15 cellular contexts compared by ENCODE assay signal in the genomic region with DNA sequence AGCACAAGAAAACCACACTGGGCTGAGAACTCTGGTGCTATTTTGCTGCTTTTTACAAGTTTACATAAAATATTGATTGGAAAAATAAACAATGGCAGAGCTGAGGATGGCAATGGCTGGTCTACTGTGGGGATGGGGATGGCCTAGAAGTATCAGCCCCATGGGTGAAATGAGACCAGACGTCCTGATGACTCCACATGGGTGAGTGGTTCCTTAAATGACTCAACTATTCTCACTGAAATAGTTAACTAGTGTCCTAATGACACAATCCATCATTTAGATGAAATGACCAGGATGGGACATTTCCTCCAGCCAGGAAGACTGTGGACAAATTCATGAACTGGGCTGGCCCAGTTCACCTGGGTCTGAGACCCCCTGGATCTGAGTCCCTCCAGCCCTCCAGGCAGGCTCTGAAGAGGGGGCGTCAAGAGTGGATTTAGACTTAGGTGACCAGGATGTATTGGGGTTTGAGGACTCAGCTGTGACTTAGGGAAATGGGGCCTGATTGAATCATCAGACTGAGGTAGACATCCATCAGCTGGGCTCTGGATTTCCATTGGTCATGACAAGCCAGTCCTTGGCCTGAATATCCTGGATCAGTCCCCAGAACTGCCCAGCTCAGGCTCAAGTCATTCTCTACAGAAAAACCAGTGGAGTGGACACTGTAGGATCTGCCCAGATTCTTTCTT.
"Had no signal": no experiment of that assay in that cellular context is flagged by ENCODE, and none has a peak within 500 bp of the region (broad histone marks: within the 10 kb centered on the region; RNA-seq: fewer than 3 reads in every experiment).

No MANE protein-coding gene starts in this region.

- H3K4me3 ChIP-seq: adrenal gland, lower lobe of right lung, sigmoid colon, upper lobe of right lung had no signal

- H3K36me3 Mint-ChIP-seq: activated naive CD4-positive, alpha-beta T cell treated with anti-CD3 and anti-CD28 coated beads, Interleukin-2, amount 50 U/mL, for 24 hours; natural killer cell treated with Interleukin-12 subunit alpha and Interleukin-12 subunit beta and Interleukin-15 and Interleukin-18, amount 100 ng/mL, for 72 hours; stimulated activated naive B cell treated with anti-CD40 and anti-IgM and Interleukin-4, amounts not matched to agents 10 μg/mL and 1 μg/mL and 100 μg/mL, for 72 hours had no signal

- H3K27ac Mint-ChIP-seq: activated B cell treated with CpG ODN at 0.5 μM for 24 hours; activated naive CD4-positive, alpha-beta T cell treated with anti-CD3 and anti-CD28 coated beads, Interleukin-2, amount 50 U/mL, for 24 hours; activated T-cell treated with anti-CD3 and anti-CD28 coated beads, Interleukin-2, amount 50 U/mL, for 72 hours; dendritic cell treated with granulocyte-macrophage colony-stimulating factor and Interleukin-4, amounts not matched to agents 40 ng/mL and 50 ng/mL, for 4 days; stimulated activated naive B cell treated with anti-CD40 and anti-IgM and Interleukin-4, amounts not matched to agents 10 μg/mL and 1 μg/mL and 100 μg/mL, for 72 hours had no signal

- H3K4me1 ChIP-seq: adrenal gland, lower lobe of right lung, sigmoid colon, upper lobe of right lung had no signal

- H3K27me3 ChIP-seq: adrenal gland, sigmoid colon had no signal

- H3K9me3 ChIP-seq: adrenal gland, lower lobe of right lung, sigmoid colon, upper lobe of right lung had no signal

- H3K9me3 Mint-ChIP-seq: activated B cell treated with CpG ODN at 0.5 μM for 24 hours; activated naive CD4-positive, alpha-beta T cell treated with anti-CD3 and anti-CD28 coated beads, Interleukin-2, amount 50 U/mL, for 24 hours; activated T-cell treated with anti-CD3 and anti-CD28 coated beads, Interleukin-2, amount 50 U/mL, for 72 hours; dendritic cell treated with granulocyte-macrophage colony-stimulating factor and Interleukin-4, amounts not matched to agents 40 ng/mL and 50 ng/mL, for 4 days; natural killer cell treated with Interleukin-12 subunit alpha and Interleukin-12 subunit beta and Interleukin-15 and Interleukin-18, amount 100 ng/mL, for 72 hours; stimulated activated naive B cell treated with anti-CD40 and anti-IgM and Interleukin-4, amounts not matched to agents 10 μg/mL and 1 μg/mL and 100 μg/mL, for 72 hours had no signal

- H3K27ac ChIP-seq: adrenal gland, lower lobe of right lung, sigmoid colon, upper lobe of right lung had no signal

- H3K36me3 ChIP-seq: adrenal gland, lower lobe of right lung, sigmoid colon, upper lobe of right lung had no signal

- H3K4me1 Mint-ChIP-seq: activated B cell treated with CpG ODN at 0.5 μM for 24 hours had no signal

- DNase-seq: activated B cell treated with CpG ODN at 0.5 μM for 24 hours; activated CD4-positive, alpha-beta T cell treated with anti-CD3 and anti-CD28 coated beads for 4 hours; activated gamma-delta T cell; activated T-cell treated with anti-CD3 and anti-CD28 coated beads, Interleukin-2, amount 50 U/mL, for 72 hours; effector CD8-positive, alpha-beta T cell; lower lobe of right lung; sigmoid colon; stimulated activated CD4-positive, alpha-beta T cell treated with anti-CD3 and anti-CD28 coated beads, Interleukin-4, amount 100 ng/mL, for 4 hours; stimulated activated naive B cell treated with anti-CD40 and anti-IgM and Interleukin-4, amounts not matched to agents 10 μg/mL and 1 μg/mL and 100 μg/mL, for 72 hours; T-helper 2 cell; upper lobe of right lung had no signal

- H3K27me3 Mint-ChIP-seq: activated naive CD4-positive, alpha-beta T cell treated with anti-CD3 and anti-CD28 coated beads, Interleukin-2, amount 50 U/mL, for 24 hours; natural killer cell treated with Interleukin-12 subunit alpha and Interleukin-12 subunit beta and Interleukin-15 and Interleukin-18, amount 100 ng/mL, for 72 hours had no signal

- H3K4me3 Mint-ChIP-seq: activated B cell treated with CpG ODN at 0.5 μM for 24 hours; activated T-cell treated with anti-CD3 and anti-CD28 coated beads, Interleukin-2, amount 50 U/mL, for 72 hours; dendritic cell treated with granulocyte-macrophage colony-stimulating factor and Interleukin-4, amounts not matched to agents 40 ng/mL and 50 ng/mL, for 4 days; natural killer cell treated with Interleukin-12 subunit alpha and Interleukin-12 subunit beta and Interleukin-15 and Interleukin-18, amount 100 ng/mL, for 72 hours; stimulated activated naive B cell treated with anti-CD40 and anti-IgM and Interleukin-4, amounts not matched to agents 10 μg/mL and 1 μg/mL and 100 μg/mL, for 72 hours had no signal
